Comparison of ENCODE assay signal across 8 cellular contexts in the genomic region with DNA sequence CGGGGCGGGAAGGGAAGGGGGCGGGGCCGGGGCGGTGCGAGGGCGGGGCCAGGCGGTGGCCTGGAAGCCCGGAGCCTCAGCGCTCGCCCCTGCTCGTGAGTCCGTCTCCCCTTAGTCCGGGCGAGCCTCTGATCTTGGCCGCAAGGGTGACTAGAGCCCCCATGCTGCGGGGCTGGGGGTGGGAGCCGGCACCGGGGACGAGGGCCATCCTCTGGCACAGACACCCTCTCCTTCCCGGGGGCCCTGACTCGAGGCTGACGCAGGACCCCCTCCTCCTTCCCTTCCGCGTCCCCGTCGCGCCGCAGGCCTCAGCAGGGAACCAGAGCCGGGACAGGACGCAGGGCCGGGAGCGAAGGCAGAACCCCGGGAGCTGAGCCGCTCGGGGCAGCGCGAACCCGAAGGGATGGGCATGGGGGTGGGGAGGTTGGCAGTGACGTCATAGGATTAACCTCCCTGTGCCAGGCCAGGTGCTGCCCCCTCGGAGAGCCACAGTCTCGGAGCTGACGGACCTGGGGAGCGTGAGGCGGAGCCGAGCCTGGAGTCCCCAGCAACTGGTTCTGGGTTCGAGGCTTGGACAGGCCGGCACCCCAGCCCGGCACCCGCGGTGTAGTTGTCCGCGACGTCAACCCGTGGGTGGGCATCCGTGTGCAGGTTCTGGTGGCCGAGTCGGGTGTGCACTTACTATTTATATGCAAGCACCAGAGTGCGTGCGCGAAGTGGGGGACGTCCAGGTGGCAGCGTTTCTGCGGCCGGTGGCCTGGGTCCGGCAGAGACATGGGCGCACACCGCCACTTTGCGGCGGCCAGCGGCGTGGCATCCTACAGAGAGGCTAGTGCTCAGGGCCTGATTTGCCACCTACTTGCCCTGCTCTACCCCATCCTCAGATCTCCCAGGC. TPM values are rescaled to one million over a fixed set of nuclear protein-coding genes. Genes with fewer than 3 reads are reported as not detected.
A peak's percentile ranks its signal among the peaks of the same experiment; 100 is the strongest.
DNase-seq lines count a peak whose midpoint lies in the region; ATAC-seq and TF ChIP-seq lines count a peak whose summit lies in the region.

No MANE protein-coding gene starts in this region.

- peak; percentile 63 to 65 for DNase-seq in AML-193 (lab: John Stamatoyannopoulos, UW)
- DNase-seq in NCI-H1930 (lab: John Stamatoyannopoulos, UW), result peak; percentile 62 to 69
- DNase-seq in UCSD-AML1 (lab: John Stamatoyannopoulos, UW; ENCODE audit: unreplicated experiment), result peak; percentile 76
- DNase-seq in breast epithelium (ENCODE audit: low spot score in 2 of 2), result peak; percentile 83 to 88

- H3K27me3 ChIP-seq in breast epithelium (no peaks in the 10 kb centered on the region), iPS-20b (ENCODE audit: insufficient read depth, low read length) (peaks cover 6% of the 10 kb centered on the region; the same call in 1 of the 2 replicates), skeletal muscle satellite cell (ENCODE audit: control insufficient read depth, insufficient read depth, low read length) (no peaks in the 10 kb centered on the region)

- H3K27ac ChIP-seq in breast epithelium (peak overlapping the region; percentile 99), iPS-20b (ENCODE audit: low read length) (no peak overlapping the region)

- H3K9me3 ChIP-seq in breast epithelium (no peaks in the 10 kb centered on the region), iPS-20b (ENCODE audit: insufficient read depth, low read depth, low read length) (no peaks in the 10 kb centered on the region), skeletal muscle satellite cell (replicated peaks; ENCODE audit: low read length) (no peaks in the 10 kb centered on the region)

- H3K4me1 ChIP-seq in breast epithelium (peaks cover 15 to 18% of the 10 kb centered on the region in 2 donors), iPS-20b (ENCODE audit: insufficient read depth, low read length) (no peaks in the 10 kb centered on the region), skeletal muscle satellite cell (ENCODE audit: control insufficient read depth, insufficient read depth, low read length) (peaks cover 39% of the 10 kb centered on the region)

- peak; percentile 81 to 94 (median 91) for TF ChIP-seq CTCF in breast epithelium (IDR thresholded peaks at IDR 0.05)

- intact Hi-C loops in breast epithelium (cut with DNase I; ENCODE audit: low total_unique reads), result loop anchor here (10.0 kb wide), 1 partner anchor 1612 kb away; no protein-coding TSS in a partner anchor

- H3K4me3 ChIP-seq in breast epithelium, result peak overlapping the region; percentile 91 to 97 (median 95)
- peak overlapping the region; percentile 81 for H3K4me3 ChIP-seq in iPS-20b (ENCODE audit: low read length)
- H3K4me3 ChIP-seq in skeletal muscle satellite cell (ENCODE audit: low read length), result peak overlapping the region; percentile 96

- TF ChIP-seq POLR2A in breast epithelium (IDR thresholded peaks at IDR 0.05), result peak; percentile 69

- H3K36me3 ChIP-seq in breast epithelium, result no peaks in the 10 kb centered on the region
- no peaks in the 10 kb centered on the region for H3K36me3 ChIP-seq in iPS-20b (ENCODE audit: insufficient read depth, low read depth, low read length)
- no peaks in the 10 kb centered on the region for H3K36me3 ChIP-seq in skeletal muscle satellite cell (ENCODE audit: insufficient read depth, low read length)

- peak overlapping the region; percentile 67; the same call in 1 of the 2 replicates for H3K9ac ChIP-seq in iPS-20b (ENCODE audit: low read depth, low read length)
- H3K9ac ChIP-seq in skeletal muscle satellite cell (ENCODE audit: low read depth, low read length), result peak overlapping the region; percentile 91

- peak; percentile 29 for ATAC-seq in GM19324 (IDR thresholded peaks at IDR 0.05; ENCODE audit: low FRiP score, unreplicated experiment)
- ATAC-seq in GM18858 (IDR thresholded peaks at IDR 0.05; ENCODE audit: unreplicated experiment), result no peak

- H3K4me2 ChIP-seq in skeletal muscle satellite cell (ENCODE audit: low read length), result peak overlapping the region; percentile 100

RNA-seq across cellular contexts. Expression of gene PLCD3, which starts 0.5 kb away (rescaled TPM):
- 10 to 100 TPM; 30.8 to 62.2 (median 41.1) TPM for total RNA-seq in breast epithelium
- total RNA-seq in skeletal muscle satellite cell (2012; rRNA removed), result 5.3 and 13.3 TPM in 2 replicates

RNA-seq across cellular contexts. Expression of gene ACBD4, which starts 2.7 kb away (rescaled TPM):
- total RNA-seq in breast epithelium, result 10 to 100 TPM; 13.8 to 28.8 (median 15.7) TPM
- total RNA-seq in skeletal muscle satellite cell (2012; rRNA removed), result 0.87 and 4.6 TPM in 2 replicates

RNA-seq across cellular contexts. Expression of gene HEXIM1, which starts 15.5 kb away (rescaled TPM):
- total RNA-seq in breast epithelium, result 10 to 100 TPM; 21.3 to 35.6 (median 33.4) TPM
- total RNA-seq in skeletal muscle satellite cell (2012; rRNA removed), result 4.2 and 4.3 TPM in 2 replicates

RNA-seq across cellular contexts. Expression of gene HEXIM2, which starts 28.9 kb away (rescaled TPM):
- total RNA-seq in breast epithelium, result 10 to 100 TPM in 2 of 3 donors, 1 to 10 TPM in 1; 6.6 to 13.3 (median 13.2) TPM
- total RNA-seq in skeletal muscle satellite cell (2012; rRNA removed), result 4.6 and 8.3 TPM in 2 replicates
